ENCODE assay signal across 17 cellular contexts in genomic region chr7:44969701-44970494, GRCh38. TPM values are rescaled to one million over a fixed set of nuclear protein-coding genes. Genes with fewer than 3 reads are reported as not detected.
DNase-seq lines count a peak whose midpoint lies in the region; ATAC-seq and TF ChIP-seq lines count a peak whose summit lies in the region.
"Had no signal": no experiment of that assay in that cellular context is flagged by ENCODE, and none has a peak within 500 bp of the region (broad histone marks: within the 10 kb centered on the region; RNA-seq: fewer than 3 reads in every experiment).

No MANE protein-coding gene starts in this region.

- no peaks in the 10 kb centered on the region for H3K27me3 ChIP-seq in H7 (ENCODE audit: control insufficient read depth, insufficient read depth, low read length)

- CTCF ChIA-PET in activated CD8-positive, alpha-beta memory T cell treated with anti-CD3 and anti-CD28 coated beads, Interleukin-2, amount 10 ng/mL, durations not matched to agents 7 days and 5 days (lab: Charles Lee) = interaction anchor here (1.3 kb wide), 1 partner anchor 13 kb away, joined by 3 read pairs; no protein-coding TSS in a partner anchor
- CTCF ChIA-PET in activated B cell treated with CpG ODN at 0.5 μM for 24 hours (lab: Charles Lee) = interaction anchor here (4.9 kb wide), 1 partner anchor 166 kb away, joined by 100 read pairs; no protein-coding TSS in a partner anchor

- no peaks in the 10 kb centered on the region for H3K9me3 Mint-ChIP-seq in activated CD8-positive, alpha-beta memory T cell treated with anti-CD3 and anti-CD28 coated beads, Interleukin-2, amount 10 ng/mL, durations not matched to agents 7 days and 5 days (ENCODE audit: low read depth)
- H3K9me3 Mint-ChIP-seq in activated B cell treated with CpG ODN at 0.5 μM for 24 hours = no peaks in the 10 kb centered on the region
- H3K9me3 Mint-ChIP-seq in stimulated activated effector memory CD8-positive, alpha-beta T cell treated with anti-CD3 and anti-CD28 coated beads, Interleukin-12 subunit alpha, Interleukin-12 subunit beta, amount 100 ng/mL, for 72 hours = no peaks in the 10 kb centered on the region
- H3K9me3 Mint-ChIP-seq: activated naive CD4-positive, alpha-beta T cell treated with anti-CD3 and anti-CD28 coated beads, Interleukin-2, amount 50 U/mL, for 24 hours; naive thymus-derived CD8-positive, alpha-beta T cell had no signal

- intact Hi-C loops in activated B cell treated with CpG ODN at 0.5 μM for 24 hours (cut with micrococcal nuclease) = no loop called here

- H3K36me3 Mint-ChIP-seq in activated CD8-positive, alpha-beta memory T cell treated with anti-CD3 and anti-CD28 coated beads, Interleukin-2, amount 10 ng/mL, durations not matched to agents 7 days and 5 days = peaks cover 79% of the 10 kb centered on the region
- peaks cover 87% of the 10 kb centered on the region for H3K36me3 Mint-ChIP-seq in activated B cell treated with CpG ODN at 0.5 μM for 24 hours (ENCODE audit: low read depth)
- peaks cover 100% of the 10 kb centered on the region for H3K36me3 Mint-ChIP-seq in stimulated activated effector memory CD8-positive, alpha-beta T cell treated with anti-CD3 and anti-CD28 coated beads, Interleukin-12 subunit alpha, Interleukin-12 subunit beta, amount 100 ng/mL, for 72 hours
- H3K36me3 Mint-ChIP-seq: activated naive CD4-positive, alpha-beta T cell treated with anti-CD3 and anti-CD28 coated beads, Interleukin-2, amount 50 U/mL, for 24 hours had no signal

- H3K4me3 Mint-ChIP-seq in activated CD8-positive, alpha-beta memory T cell treated with anti-CD3 and anti-CD28 coated beads, Interleukin-2, amount 10 ng/mL, durations not matched to agents 7 days and 5 days = no peak overlapping the region
- H3K4me3 Mint-ChIP-seq in activated B cell treated with CpG ODN at 0.5 μM for 24 hours = no peak overlapping the region
- no peak overlapping the region for H3K4me3 Mint-ChIP-seq in stimulated activated effector memory CD8-positive, alpha-beta T cell treated with anti-CD3 and anti-CD28 coated beads, Interleukin-12 subunit alpha, Interleukin-12 subunit beta, amount 100 ng/mL, for 72 hours
- H3K4me3 Mint-ChIP-seq: activated naive CD4-positive, alpha-beta T cell treated with anti-CD3 and anti-CD28 coated beads, Interleukin-2, amount 50 U/mL, for 24 hours; naive thymus-derived CD8-positive, alpha-beta T cell had no signal

- ATAC-seq in activated CD8-positive, alpha-beta memory T cell treated with anti-CD3 and anti-CD28 coated beads, Interleukin-2, amount 10 ng/mL, durations not matched to agents 7 days and 5 days = no peak
- ATAC-seq in activated B cell treated with CpG ODN at 0.5 μM for 24 hours (ENCODE audit: low read depth) (no peak), GM21360 (IDR thresholded peaks at IDR 0.05; ENCODE audit: unreplicated experiment) (no peak)
- ATAC-seq in stimulated activated effector memory CD8-positive, alpha-beta T cell treated with anti-CD3 and anti-CD28 coated beads, Interleukin-12 subunit alpha, Interleukin-12 subunit beta, amount 100 ng/mL, for 72 hours = no peak
- ATAC-seq: activated CD4-positive, CD25-positive, alpha-beta regulatory T cell treated with anti-CD3 and anti-CD28 coated beads, Interleukin-2, amount 50 U/mL, for 24 hours; naive thymus-derived CD8-positive, alpha-beta T cell; PC-3 had no signal

- POLR2A ChIA-PET in activated B cell treated with CpG ODN at 0.5 μM for 24 hours (lab: Charles Lee) = no interaction called here

- no peak overlapping the region for H3K27ac Mint-ChIP-seq in activated CD8-positive, alpha-beta memory T cell treated with anti-CD3 and anti-CD28 coated beads, Interleukin-2, amount 10 ng/mL, durations not matched to agents 7 days and 5 days
- H3K27ac Mint-ChIP-seq in activated B cell treated with CpG ODN at 0.5 μM for 24 hours = peak overlapping the region; percentile 1
- peak overlapping the region; percentile 94 for H3K27ac Mint-ChIP-seq in stimulated activated effector memory CD8-positive, alpha-beta T cell treated with anti-CD3 and anti-CD28 coated beads, Interleukin-12 subunit alpha, Interleukin-12 subunit beta, amount 100 ng/mL, for 72 hours
- H3K27ac Mint-ChIP-seq: activated naive CD4-positive, alpha-beta T cell treated with anti-CD3 and anti-CD28 coated beads, Interleukin-2, amount 50 U/mL, for 24 hours had no signal

- no peak overlapping the region for H3K4me3 ChIP-seq in H7 (ENCODE audit: insufficient read depth, low read depth, low read length)

- H3K36me3 ChIP-seq in H7 (replicated peaks; ENCODE audit: control insufficient read depth, insufficient read depth, low read length) = no peaks in the 10 kb centered on the region

- DNase-seq in activated CD8-positive, alpha-beta memory T cell treated with anti-CD3 and anti-CD28 coated beads, Interleukin-2, amount 50 U/mL, for 48 hours = peak; percentile 58
- DNase-seq in activated CD8-positive, alpha-beta memory T cell treated with anti-CD3 and anti-CD28 coated beads, Interleukin-2, amount 10 ng/mL, durations not matched to agents 7 days and 5 days = no peak
- peak; percentile 45 for DNase-seq in H7
- no peak for DNase-seq in activated B cell treated with CpG ODN at 0.5 μM for 24 hours
- no peak for DNase-seq in stimulated activated effector memory CD8-positive, alpha-beta T cell treated with anti-CD3 and anti-CD28 coated beads, Interleukin-12 subunit alpha, Interleukin-12 subunit beta, amount 100 ng/mL, for 72 hours (ENCODE audit: low spot score in 2 of 2)
- DNase-seq in cerebellar cortex (ENCODE audit: low spot score) = no peak
- no peak for DNase-seq in KBM-7
- DNase-seq: COR-L47; hypothalamus; naive thymus-derived CD8-positive, alpha-beta T cell; NCI-H187; NCI-H526; PC-3; stimulated activated CD4-positive, alpha-beta T cell treated with anti-CD3 and anti-CD28 coated beads, Interleukin-4, amount 100 ng/mL, for 1 hour had no signal

- no peaks in the 10 kb centered on the region for H3K27me3 Mint-ChIP-seq in activated CD8-positive, alpha-beta memory T cell treated with anti-CD3 and anti-CD28 coated beads, Interleukin-2, amount 10 ng/mL, durations not matched to agents 7 days and 5 days
- H3K27me3 Mint-ChIP-seq in activated B cell treated with CpG ODN at 0.5 μM for 24 hours = no peaks in the 10 kb centered on the region
- H3K27me3 Mint-ChIP-seq: activated naive CD4-positive, alpha-beta T cell treated with anti-CD3 and anti-CD28 coated beads, Interleukin-2, amount 50 U/mL, for 24 hours; naive thymus-derived CD8-positive, alpha-beta T cell had no signal

- peaks cover 38% of the 10 kb centered on the region for H3K4me1 Mint-ChIP-seq in activated CD8-positive, alpha-beta memory T cell treated with anti-CD3 and anti-CD28 coated beads, Interleukin-2, amount 10 ng/mL, durations not matched to agents 7 days and 5 days
- peaks cover 18% of the 10 kb centered on the region for H3K4me1 Mint-ChIP-seq in activated B cell treated with CpG ODN at 0.5 μM for 24 hours
- H3K4me1 Mint-ChIP-seq in stimulated activated effector memory CD8-positive, alpha-beta T cell treated with anti-CD3 and anti-CD28 coated beads, Interleukin-12 subunit alpha, Interleukin-12 subunit beta, amount 100 ng/mL, for 72 hours = peaks cover 63% of the 10 kb centered on the region

- no peak for TF ChIP-seq CTCF in activated B cell treated with CpG ODN at 0.5 μM for 24 hours (IDR thresholded peaks at IDR 0.05)

- in situ Hi-C loops in KBM-7 (cut with MboI; ENCODE audit: low pct_unique_long_range_greater_than_20kb, low sequenced_read_pairs) = no loop called here

RNA-seq across cellular contexts. Expression of gene MYO1G, which starts 8.9 kb away (rescaled TPM):
- total RNA-seq in activated CD8-positive, alpha-beta memory T cell treated with anti-CD3 and anti-CD28 coated beads, Interleukin-2, amount 10 ng/mL, durations not matched to agents 7 days and 5 days = 100 to 1,000 TPM; 502 to 567 TPM
- not detected in 2 replicates for total RNA-seq in H7 (2014; rRNA removed; shearing (Covaris generic))
- total RNA-seq in activated B cell treated with CpG ODN at 0.5 μM for 24 hours = 143 and 154 TPM in 2 replicates

RNA-seq across cellular contexts. Expression of gene CCM2, which starts 30.1 kb away (rescaled TPM):
- 100 to 1,000 TPM in 1 of 2 experiments, 10 to 100 TPM in 1; 87.5 to 113 TPM for total RNA-seq in activated CD8-positive, alpha-beta memory T cell treated with anti-CD3 and anti-CD28 coated beads, Interleukin-2, amount 10 ng/mL, durations not matched to agents 7 days and 5 days
- total RNA-seq in H7 (2014; rRNA removed; shearing (Covaris generic)) = 42.4 and 43.9 TPM in 2 replicates
- total RNA-seq in activated B cell treated with CpG ODN at 0.5 μM for 24 hours = 83.8 and 89.0 TPM in 2 replicates

Comparison
In these comparisons a context has a peak if more than half of its experiments do, and no peak if none do; other contexts are left out.
1. DNase-seq: peak in activated CD8-positive, alpha-beta memory T cell treated with anti-CD3 and anti-CD28 coated beads, Interleukin-2, amount 50 U/mL, for 48 hours (single experiment) and H7 (single experiment); none in activated CD8-positive, alpha-beta memory T cell treated with anti-CD3 and anti-CD28 coated beads, Interleukin-2, amount 10 ng/mL, durations not matched to agents 7 days and 5 days (single experiment), activated B cell treated with CpG ODN at 0.5 μM for 24 hours (single experiment), stimulated activated effector memory CD8-positive, alpha-beta T cell treated with anti-CD3 and anti-CD28 coated beads, Interleukin-12 subunit alpha, Interleukin-12 subunit beta, amount 100 ng/mL, for 72 hours (0 of 2), cerebellar cortex (single experiment) and KBM-7 (single experiment).
2. RNA of gene MYO1G, which starts 8.9 kb away (total RNA-seq): 502 to 567 TPM in activated CD8-positive, alpha-beta memory T cell treated with anti-CD3 and anti-CD28 coated beads, Interleukin-2, amount 10 ng/mL, durations not matched to agents 7 days and 5 days and 143 to 154 TPM in activated B cell treated with CpG ODN at 0.5 μM for 24 hours; not detected in H7; every median in the first group is over 100 times any median in the second.